8 cellular contexts compared by ENCODE assay signal in genomic region chr6:2749972-2750600, GRCh38. TPM values are rescaled to one million over a fixed set of nuclear protein-coding genes. Genes with fewer than 3 reads are reported as not detected.
DNase-seq lines count a peak whose midpoint lies in the region; ATAC-seq and TF ChIP-seq lines count a peak whose summit lies in the region.

No MANE protein-coding gene starts in this region.

- peaks cover 10% of the 10 kb centered on the region for H3K4me1 Mint-ChIP-seq in activated T-cell treated with anti-CD3 and anti-CD28 coated beads, Interleukin-2, amount 50 U/mL, for 72 hours (ENCODE audit: low read depth)

- TF ChIP-seq POLR2A in uterus (IDR thresholded peaks at IDR 0.05) = no peak

- H3K36me3 Mint-ChIP-seq in activated T-cell treated with anti-CD3 and anti-CD28 coated beads, Interleukin-2, amount 50 U/mL, for 72 hours (ENCODE audit: insufficient read depth in 2 of 2) = no peaks in the 10 kb centered on the region

- CTCF ChIA-PET in PC-9 (lab: Charles Lee) = interaction anchor here (0.5 to 0.9 kb wide), 5 partner anchors 12 to 1733 kb away, joined by 3 to 18 read pairs (median 3); no protein-coding TSS in a partner anchor

- no peak overlapping the region for H3K4me3 ChIP-seq in PC-9
- no peak overlapping the region for H3K4me3 ChIP-seq in fibroblast of pulmonary artery (replicated peaks; ENCODE audit: low read depth, low read length)
- H3K4me3 ChIP-seq in osteoblast (ENCODE audit: insufficient read depth, low read length) = peak overlapping the region; percentile 65
- H3K4me3 ChIP-seq in uterus = peak overlapping the region; percentile 6

- DNase-seq in AG09319 (ENCODE audit: extremely low read depth, low read depth) = no peak
- peak; percentile 54 for DNase-seq in HCEC 1CT
- DNase-seq in PC-9 = peak in 1 of 2 experiments; percentile 30
- DNase-seq in activated T-cell treated with anti-CD3 and anti-CD28 coated beads, Interleukin-2, amount 50 U/mL, for 72 hours = peak; percentile 59 to 70
- DNase-seq in fibroblast of pulmonary artery (ENCODE audit: low read depth) = peak; percentile 75
- DNase-seq in osteoblast (ENCODE audit: insufficient read length, low spot score, missing footprints) = peak; percentile 78
- peak; percentile 50 to 56 for DNase-seq in uterus
- no peak for DNase-seq in amniotic stem cell (lab: John Stamatoyannopoulos, UW)

- no peaks in the 10 kb centered on the region for H3K4me1 ChIP-seq in PC-9 (replicated peaks; ENCODE audit: insufficient read depth)
- peaks cover 4% of the 10 kb centered on the region for H3K4me1 ChIP-seq in osteoblast (ENCODE audit: insufficient read depth, low read length)
- H3K4me1 ChIP-seq in uterus = no peaks in the 10 kb centered on the region

- no peak overlapping the region for H2AFZ ChIP-seq in PC-9
- H2AFZ ChIP-seq in osteoblast (ENCODE audit: low read length) = peak overlapping the region; percentile 71

- H4K20me1 ChIP-seq in PC-9 (ENCODE audit: insufficient read depth) = no peaks in the 10 kb centered on the region
- H4K20me1 ChIP-seq in osteoblast (ENCODE audit: insufficient read depth, low read length) = no peaks in the 10 kb centered on the region

- H3K9me3 Mint-ChIP-seq in activated T-cell treated with anti-CD3 and anti-CD28 coated beads, Interleukin-2, amount 50 U/mL, for 72 hours = no peaks in the 10 kb centered on the region

- H3F3A ChIP-seq in PC-9 (ENCODE audit: insufficient read depth, low read depth) = no peaks in the 10 kb centered on the region

- intact Hi-C loops in PC-9 (cut with micrococcal nuclease; ENCODE audit: unreplicated experiment) = no loop called here
- intact Hi-C loops in uterus (cut with DNase I; ENCODE audit: low total_unique reads) = loop anchor here (10.0 kb wide), 1 partner anchor 1155 kb away; no protein-coding TSS in a partner anchor

- H3K36me3 ChIP-seq in PC-9 (ENCODE audit: low read depth) (no peaks in the 10 kb centered on the region), osteoblast (ENCODE audit: insufficient read depth, low read length) (no peaks in the 10 kb centered on the region), uterus (no peaks in the 10 kb centered on the region)

- no peak overlapping the region for H3K27ac Mint-ChIP-seq in activated T-cell treated with anti-CD3 and anti-CD28 coated beads, Interleukin-2, amount 50 U/mL, for 72 hours

- POLR2A ChIA-PET in PC-9 (lab: Charles Lee; ENCODE audit: unreplicated experiment) = interaction anchor here (0.6 kb wide), 1 partner anchor 548 kb away, joined by 4 read pairs; no protein-coding TSS in a partner anchor

- H3K9me3 ChIP-seq in PC-9 (ENCODE audit: insufficient read depth, low read depth) = no peaks in the 10 kb centered on the region
- no peaks in the 10 kb centered on the region for H3K9me3 ChIP-seq in osteoblast (ENCODE audit: low read depth, low read length)
- no peaks in the 10 kb centered on the region for H3K9me3 ChIP-seq in uterus

- no peaks in the 10 kb centered on the region for H3K9me2 ChIP-seq in PC-9 (ENCODE audit: insufficient read depth)

- H3K27me3 ChIP-seq in PC-9 (ENCODE audit: insufficient read depth, low read depth) = no peaks in the 10 kb centered on the region
- no peaks in the 10 kb centered on the region for H3K27me3 ChIP-seq in osteoblast (ENCODE audit: insufficient read depth, low read length)
- H3K27me3 ChIP-seq in uterus = no peaks in the 10 kb centered on the region

- H3K27ac ChIP-seq in PC-9 (no peak overlapping the region), osteoblast (ENCODE audit: low read depth, low read length) (no peak overlapping the region), uterus (no peak overlapping the region)

- BruUV-seq in PC-9 (replicated peaks; lab: Mats Ljungman, UMichigan) = no TSS peak

- peak; percentile 30 to 39 for ATAC-seq in activated T-cell treated with anti-CD3 and anti-CD28 coated beads, Interleukin-2, amount 50 U/mL, for 72 hours (replicated peaks in 1 of 2)

- H3K27me3 Mint-ChIP-seq in activated T-cell treated with anti-CD3 and anti-CD28 coated beads, Interleukin-2, amount 50 U/mL, for 72 hours (ENCODE audit: low read depth) = peaks cover 31% of the 10 kb centered on the region

- H3K79me2 ChIP-seq in PC-9 (ENCODE audit: low read depth) (no peaks in the 10 kb centered on the region), osteoblast (ENCODE audit: insufficient read depth, low read length) (no peaks in the 10 kb centered on the region)

- H3K4me2 ChIP-seq in PC-9 (no peak overlapping the region), osteoblast (ENCODE audit: insufficient read depth, low read length) (peak overlapping the region; percentile 89)

- TF ChIP-seq CTCF in AG09319 (IDR thresholded peaks at IDR 0.05; ENCODE audit: low read depth, low read length) (peak; percentile 78), PC-9 (conservative IDR thresholded peaks at IDR 0.05) (peak; percentile 69), fibroblast of pulmonary artery (IDR thresholded peaks at IDR 0.05; ENCODE audit: low read length, missing control alignments) (peak; percentile 84), osteoblast (IDR thresholded peaks at IDR 0.05; ENCODE audit: extremely low read depth, low read depth, low read length) (peak; percentile 94), uterus (IDR thresholded peaks at IDR 0.05) (peak; percentile 63 to 84 (median 71))

- H3K4me3 Mint-ChIP-seq in activated T-cell treated with anti-CD3 and anti-CD28 coated beads, Interleukin-2, amount 50 U/mL, for 72 hours = peak overlapping the region in 1 of 2 donors; percentile 6

RNA-seq across cellular contexts. Expression of gene MYLK4, which starts 0.6 kb away (rescaled TPM):
- 1.1 and 1.6 TPM in 2 replicates for total RNA-seq in PC-9 (2021)
- under 1 TPM; 0.37 to 0.72 TPM for total RNA-seq in activated T-cell treated with anti-CD3 and anti-CD28 coated beads, Interleukin-2, amount 50 U/mL, for 72 hours
- 0.36 and 0.88 TPM in 2 replicates for total RNA-seq in osteoblast
- total RNA-seq in uterus = 1 to 10 TPM; 1.2 to 6.4 (median 1.3) TPM

RNA-seq across cellular contexts. Expression of gene WRNIP1, which starts 15.1 kb away (rescaled TPM):
- total RNA-seq in PC-9 (2021) (61.4 and 69.5 TPM in 2 replicates), osteoblast (25.3 and 26.5 TPM in 2 replicates), uterus (10 to 100 TPM; 34.1 to 50.5 (median 41.7) TPM)
- total RNA-seq in activated T-cell treated with anti-CD3 and anti-CD28 coated beads, Interleukin-2, amount 50 U/mL, for 72 hours = 10 to 100 TPM; 40.9 to 47.1 TPM

Comparison
In these comparisons a context has a peak if more than half of its experiments do, and no peak if none do; other contexts are left out.
1. DNase-seq: peak in HCEC 1CT (single experiment), activated T-cell treated with anti-CD3 and anti-CD28 coated beads, Interleukin-2, amount 50 U/mL, for 72 hours (2 of 2), fibroblast of pulmonary artery (single experiment), osteoblast (single experiment) and uterus (2 of 2); none in AG09319 (single experiment) and amniotic stem cell (single experiment).
2. H3K4me3 ChIP-seq: peak in osteoblast (single experiment) and uterus (2 of 2); none in PC-9 (single experiment) and fibroblast of pulmonary artery (single experiment).
3. Peak in every context shown above with its lines, with median percentiles within 50 percentile points of each other: CTCF ChIP-seq.